14 cellular contexts compared by ENCODE assay signal in genomic region chr2:177636672-177637071, GRCh38.
"Had no signal": no experiment of that assay in that cellular context is flagged by ENCODE, and none has a peak within 500 bp of the region (broad histone marks: within the 10 kb centered on the region; RNA-seq: fewer than 3 reads in every experiment).

No MANE protein-coding gene starts in this region.

- H3K4me1 ChIP-seq: ascending aorta, gastroesophageal sphincter had no signal

- H3K36me3 ChIP-seq: ascending aorta, gastroesophageal sphincter, tibial nerve had no signal

- DNase-seq: activated CD4-positive, alpha-beta T cell treated with anti-CD3 and anti-CD28 coated beads, Interleukin-2, amount 50 U/mL, for 48 hours; activated naive CD4-positive, alpha-beta T cell treated with anti-CD3 and anti-CD28 coated beads, Interleukin-2, amount 10 ng/mL, durations not matched to agents 7 days and 5 days; activated T-cell treated with anti-CD3 and anti-CD28 coated beads, Interleukin-2, amount 50 U/mL, for 1 hour; effector memory CD4-positive, alpha-beta T cell; mammary epithelial cell; naive thymus-derived CD4-positive, alpha-beta T cell; stimulated activated naive CD4-positive, alpha-beta T cell treated with Interleukin-2 at 50 U/mL for 16 hours; substantia nigra had no signal

- H3K27ac ChIP-seq: ascending aorta, gastroesophageal sphincter, tibial nerve, VCaP had no signal

- H3K4me3 ChIP-seq: ascending aorta, gastroesophageal sphincter, tibial nerve had no signal

- H3K27me3 ChIP-seq: ascending aorta, gastroesophageal sphincter, tibial nerve had no signal

- H3K9me3 ChIP-seq: ascending aorta, gastroesophageal sphincter, tibial nerve had no signal

- FAIRE-seq: bronchial epithelial cell, islet of Langerhans had no signal
